ENCODE assay signal across 8 cellular contexts in genomic region chrY:7272556-7273195, GRCh38.
DNase-seq lines count a peak whose midpoint lies in the region; ATAC-seq and TF ChIP-seq lines count a peak whose summit lies in the region.

No MANE protein-coding gene starts in this region.

- H3K4me3 ChIP-seq in ACC112 (ENCODE audit: low read depth, low read length): peak overlapping the region; percentile 86

- H3K79me2 ChIP-seq in ACC112 (ENCODE audit: control insufficient read depth, insufficient read depth, low read length, unreplicated experiment): peaks cover 31% of the 10 kb centered on the region

- no peak for TF ChIP-seq POLR2A in GM18505 (IDR thresholded peaks at IDR 0.05; ENCODE audit: borderline replicate concordance, extremely low read depth, insufficient read depth, insufficient read length)

- H3K36me3 ChIP-seq in ACC112 (ENCODE audit: insufficient read depth, low read length): no peaks in the 10 kb centered on the region

- peak overlapping the region; percentile 56 for H2AFZ ChIP-seq in ACC112 (ENCODE audit: low read length, unreplicated experiment)

- no peaks in the 10 kb centered on the region for H3K27me3 ChIP-seq in ACC112 (ENCODE audit: insufficient read depth, low read length)

- H3K27ac ChIP-seq in ACC112 (ENCODE audit: low read depth, low read length): peak overlapping the region; percentile 69

- H3K4me1 ChIP-seq in ACC112 (ENCODE audit: control insufficient read depth, insufficient read depth, low read length, unreplicated experiment): peaks cover 9% of the 10 kb centered on the region

- DNase-seq in HCEC 1CT (peak; percentile 22), germinal center (ENCODE audit: low spot score) (peak; percentile 43), NCI-H82 treated with DMSO at 0.1 percent for 48 hours (lab: John Stamatoyannopoulos, UW; ENCODE audit: unreplicated experiment) (no peak), NOMO-1 treated with dmso at 0.1 percent for 144 hours (lab: John Stamatoyannopoulos, UW; ENCODE audit: unreplicated experiment) (no peak)
- peak; percentile 30 for DNase-seq in activated CD4-positive, alpha-beta T cell treated with anti-CD3 and anti-CD28 coated beads for 1 hour
- DNase-seq in stimulated activated CD8-positive, alpha-beta memory T cell treated with anti-CD3 and anti-CD28 coated beads, Interleukin-15, amount 100 ng/mL, for 1 hour (ENCODE audit: low read depth): peak; percentile 34

- ATAC-seq in GM18505 (IDR thresholded peaks at IDR 0.05; ENCODE audit: unreplicated experiment): no peak

Comparison
In these comparisons a context has a peak if more than half of its experiments do, and no peak if none do; other contexts are left out.
1. DNase-seq: peak in HCEC 1CT (single experiment), activated CD4-positive, alpha-beta T cell treated with anti-CD3 and anti-CD28 coated beads for 1 hour (single experiment), germinal center (single experiment) and stimulated activated CD8-positive, alpha-beta memory T cell treated with anti-CD3 and anti-CD28 coated beads, Interleukin-15, amount 100 ng/mL, for 1 hour (single experiment); none in NCI-H82 treated with DMSO at 0.1 percent for 48 hours (single experiment) and NOMO-1 treated with dmso at 0.1 percent for 144 hours (single experiment).